ENCODE assay signal across 11 cellular contexts in the genomic region with DNA sequence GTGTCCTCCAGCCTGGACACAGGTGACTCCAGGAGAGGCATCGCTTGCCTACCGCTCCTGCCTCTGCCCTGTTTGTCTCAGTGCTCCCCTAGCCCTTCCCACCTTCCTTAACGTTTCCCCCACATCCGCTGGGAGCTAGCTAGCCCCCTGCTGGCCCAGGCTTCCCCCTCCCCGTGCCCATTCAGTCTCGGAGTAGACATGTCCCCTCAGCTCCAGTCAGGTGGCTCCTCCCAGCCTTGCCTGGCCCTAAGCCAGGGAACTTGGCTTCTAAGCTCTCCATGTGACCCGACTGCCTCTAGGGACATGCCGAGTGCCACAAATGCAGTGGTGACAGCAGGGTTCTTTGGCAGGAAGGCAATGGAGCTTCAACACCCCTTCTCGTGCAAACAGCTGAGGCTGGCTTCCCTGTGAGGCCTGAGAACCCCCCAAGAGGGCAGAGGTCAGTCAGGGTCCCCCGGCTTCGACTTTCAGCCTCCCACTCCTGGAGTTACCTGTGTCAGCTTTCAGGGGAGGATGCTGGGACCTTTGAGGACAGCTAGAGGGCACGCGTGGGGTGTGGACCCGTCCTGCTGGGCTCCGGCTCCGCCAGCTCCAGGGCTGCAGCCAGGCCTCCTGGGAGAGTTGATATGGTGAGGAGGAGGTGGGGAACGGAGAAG. TPM values are rescaled to one million over a fixed set of nuclear protein-coding genes. Genes with fewer than 3 reads are reported as not detected.
DNase-seq lines count a peak whose midpoint lies in the region; ATAC-seq, FAIRE-seq and TF ChIP-seq lines count a peak whose summit lies in the region.
"Had no signal": no experiment of that assay in that cellular context is flagged by ENCODE, and none has a peak within 500 bp of the region (broad histone marks: within the 10 kb centered on the region; RNA-seq: fewer than 3 reads in every experiment).

No MANE protein-coding gene starts in this region.

- no peaks in the 10 kb centered on the region for H3K36me3 Mint-ChIP-seq in CD4-positive, alpha-beta T cell (ENCODE audit: low read depth)

- no peak overlapping the region for H3K4me3 Mint-ChIP-seq in CD4-positive, alpha-beta T cell

- CTCF ChIA-PET in CD4-positive, alpha-beta T cell (lab: Charles Lee): no interaction called here

- peaks cover 3% of the 10 kb centered on the region in 2 donors for H3K27me3 ChIP-seq in small intestine (ENCODE audit: control insufficient read depth in 2 of 2, insufficient read depth in 2 of 2, low read length in 2 of 2)
- peaks cover 16% of the 10 kb centered on the region for H3K27me3 ChIP-seq in CD4-positive, alpha-beta T cell (ENCODE audit: control insufficient read depth, insufficient read depth, low read length)

- intact Hi-C loops in cardiac septum (cut with DNase I): no loop called here
- intact Hi-C loops in CD4-positive, alpha-beta T cell (cut with DNase I, micrococcal nuclease): no loop called here

- no peak for ATAC-seq in HG03045 (IDR thresholded peaks at IDR 0.05; ENCODE audit: unreplicated experiment)
- ATAC-seq in CD4-positive, alpha-beta T cell (ENCODE audit: poor library complexity): no peak

- no peaks in the 10 kb centered on the region for H3K36me3 ChIP-seq in small intestine (ENCODE audit: control insufficient read depth in 2 of 2, insufficient read depth in 2 of 2, low read length in 2 of 2)

- no peak overlapping the region for H3K27ac ChIP-seq in small intestine (ENCODE audit: low read depth in 1 of 2, low read length in 1 of 2)
- no peak overlapping the region for H3K27ac ChIP-seq in CD4-positive, alpha-beta T cell (ENCODE audit: low read depth, low read length)

- no peak for FAIRE-seq in small intestine (lab: Jason Lieb, UNC)
- FAIRE-seq: HTR-8/SVneo had no signal

- no peak overlapping the region for H3K4me3 ChIP-seq in small intestine (ENCODE audit: low read depth in 1 of 2, low read length in 2 of 2)

- H3K4me1 ChIP-seq in small intestine (ENCODE audit: control insufficient read depth in 2 of 2, insufficient read depth in 1 of 2, low read depth in 1 of 2, low read length in 1 of 2): no peaks in the 10 kb centered on the region

- 20 to 51% (median 38%) methylated on average over 17 of the region's 17 CpGs for WGBS in small intestine, 3 donors

- H3K9me3 Mint-ChIP-seq in CD4-positive, alpha-beta T cell: no peaks in the 10 kb centered on the region

- no peaks in the 10 kb centered on the region for H3K4me1 Mint-ChIP-seq in CD4-positive, alpha-beta T cell (ENCODE audit: low read depth)

- DNase-seq in HuH-7 (ENCODE audit: low spot score) (peak; percentile 75), NCI-H345 treated with DMSO at 0.1 percent for 48 hours (lab: John Stamatoyannopoulos, UW; ENCODE audit: unreplicated experiment) (peak; percentile 95), cardiac septum (ENCODE audit: low spot score) (peak; percentile 84), small intestine (peak; percentile 52)
- DNase-seq in CD4-positive, alpha-beta T cell: no peak
- no peak for DNase-seq in activated naive CD4-positive, alpha-beta T cell treated with anti-CD3 and anti-CD28 coated beads, Interleukin-2, amount 50 U/mL, for 16 hours
- DNase-seq: activated effector memory CD4-positive, alpha-beta T cell treated with anti-CD3 and anti-CD28 coated beads, Interleukin-2, amount 50 U/mL, for 16 hours; effector memory CD4-positive, alpha-beta T cell; stimulated activated CD4-positive, alpha-beta T cell treated with anti-CD3 and anti-CD28 coated beads, Interleukin-1b, Interleukin-23, amount 100 ng/mL, for 48 hours had no signal

- POLR2A ChIA-PET in CD4-positive, alpha-beta T cell (lab: Charles Lee): no interaction called here

- H3K27me3 Mint-ChIP-seq in CD4-positive, alpha-beta T cell: peaks cover 13% of the 10 kb centered on the region

- H3K9me3 ChIP-seq in small intestine (ENCODE audit: control insufficient read depth, low read depth): no peaks in the 10 kb centered on the region
- no peaks in the 10 kb centered on the region for H3K9me3 ChIP-seq in CD4-positive, alpha-beta T cell (ENCODE audit: control insufficient read depth, low read length)

- TF ChIP-seq CTCF in CD4-positive, alpha-beta T cell (IDR thresholded peaks at IDR 0.05): no peak

- H3K27ac Mint-ChIP-seq in CD4-positive, alpha-beta T cell: no peak overlapping the region

RNA-seq across cellular contexts. Expression of gene DRAXIN, which starts 16.2 kb away (rescaled TPM):
- 0.05 TPM for total RNA-seq in cardiac septum
- polyA plus RNA-seq in small intestine: under 1 TPM in 1 of 3 donors, not detected in 2; 0.07 TPM
- under 1 TPM; 0.05 to 0.08 TPM for total RNA-seq in CD4-positive, alpha-beta T cell

RNA-seq across cellular contexts. Expression of gene MAD2L2, which starts 26.8 kb away (rescaled TPM):
- total RNA-seq in cardiac septum: 25.0 TPM
- polyA plus RNA-seq in small intestine: 10 to 100 TPM; 17.2 to 34.6 (median 25.4) TPM
- 10 to 100 TPM; 24.6 to 28.3 TPM for total RNA-seq in CD4-positive, alpha-beta T cell

RNA-seq across cellular contexts. Expression of gene AGTRAP, which starts 28.2 kb away (rescaled TPM):
- 17.4 TPM for total RNA-seq in cardiac septum
- polyA plus RNA-seq in small intestine: 10 to 100 TPM in 1 of 3 donors, 1 to 10 TPM in 2; 5.6 to 54.9 (median 9.5) TPM
- 10 to 100 TPM; 21.3 to 21.8 TPM for total RNA-seq in CD4-positive, alpha-beta T cell

RNA-seq across cellular contexts. Expression of gene FBXO6, which starts 43.7 kb away (rescaled TPM):
- 7.1 TPM for total RNA-seq in cardiac septum
- polyA plus RNA-seq in small intestine: 10 to 100 TPM; 10.2 to 41.6 (median 28.1) TPM
- total RNA-seq in CD4-positive, alpha-beta T cell: 1 to 10 TPM; 1.6 to 1.9 TPM

RNA-seq across cellular contexts. Expression of gene FBXO44, which starts 53.1 kb away (rescaled TPM):
- total RNA-seq in cardiac septum: 19.8 TPM
- 10 to 100 TPM; 11.0 to 32.4 (median 24.9) TPM for polyA plus RNA-seq in small intestine
- 10 to 100 TPM; 44.9 to 48.4 TPM for total RNA-seq in CD4-positive, alpha-beta T cell

Comparison
In these comparisons a context has a peak if more than half of its experiments do, and no peak if none do; other contexts are left out.
1. DNase-seq: peak in HuH-7 (single experiment), NCI-H345 treated with DMSO at 0.1 percent for 48 hours (single experiment), cardiac septum (single experiment) and small intestine (single experiment); none in CD4-positive, alpha-beta T cell (0 of 10) and activated naive CD4-positive, alpha-beta T cell treated with anti-CD3 and anti-CD28 coated beads, Interleukin-2, amount 50 U/mL, for 16 hours (single experiment).